In genomic region chr9:93060746-93061259, GRCh38 we compare ENCODE assay signal across 9 cellular contexts. TPM values are rescaled to one million over a fixed set of nuclear protein-coding genes. Genes with fewer than 3 reads are reported as not detected.
A peak's percentile ranks its signal among the peaks of the same experiment; 100 is the strongest.
DNase-seq lines count a peak whose midpoint lies in the region; FAIRE-seq and TF ChIP-seq lines count a peak whose summit lies in the region.
"Had no signal": no experiment of that assay in that cellular context is flagged by ENCODE, and none has a peak within 500 bp of the region (broad histone marks: within the 10 kb centered on the region; RNA-seq: fewer than 3 reads in every experiment).

No MANE protein-coding gene starts in this region.

- H3K36me3 Mint-ChIP-seq in dendritic cell treated with granulocyte-macrophage colony-stimulating factor and Interleukin-4, amounts not matched to agents 40 ng/mL and 50 ng/mL, for 4 days (ENCODE audit: low read depth) = no peaks in the 10 kb centered on the region

- FAIRE-seq in frontal cortex (lab: Jason Lieb, UNC) = no peak

- peaks cover 66% of the 10 kb centered on the region for H3K4me1 Mint-ChIP-seq in dendritic cell treated with granulocyte-macrophage colony-stimulating factor and Interleukin-4, amounts not matched to agents 40 ng/mL and 50 ng/mL, for 4 days (ENCODE audit: low read depth)

- H3K4me3 ChIP-seq in GM06990 (replicated peaks; ENCODE audit: low read depth, low read length) (peak overlapping the region; percentile 41; the same call in 1 of the 2 replicates), spleen (peak overlapping the region in 3 of 8 donors; percentile 61 to 88 (median 70)), tibial artery (no peak overlapping the region)
- H3K4me3 ChIP-seq: esophagus muscularis mucosa had no signal

- in situ Hi-C loops in KBM-7 (cut with MboI; ENCODE audit: low pct_unique_long_range_greater_than_20kb, low sequenced_read_pairs) = no loop called here

- no peaks in the 10 kb centered on the region for H3K27me3 ChIP-seq in GM06990 (replicated peaks; ENCODE audit: control insufficient read depth, insufficient read depth, low read length)
- no peaks in the 10 kb centered on the region for H3K27me3 ChIP-seq in spleen (replicated peaks in 1 of 7)
- no peaks in the 10 kb centered on the region for H3K27me3 ChIP-seq in tibial artery

- peaks cover 1% of the 10 kb centered on the region; the same call in 1 of the 2 replicates for H3K36me3 ChIP-seq in GM06990 (ENCODE audit: control insufficient read depth, insufficient read depth, low read length)
- peaks cover 0 to 20% (median 0%) of the 10 kb centered on the region in 6 donors for H3K36me3 ChIP-seq in spleen
- H3K36me3 ChIP-seq in tibial artery = no peaks in the 10 kb centered on the region
- H3K36me3 ChIP-seq: esophagus muscularis mucosa had no signal

- TF ChIP-seq CTCF in GM06990 (IDR thresholded peaks at IDR 0.05; ENCODE audit: insufficient read depth, low read length, poor library complexity, severe bottlenecking) (no peak), spleen (IDR thresholded peaks at IDR 0.05 in 8 of 11, conservative IDR thresholded peaks at IDR 0.05 in 3 of 11) (no peak), tibial artery (IDR thresholded peaks at IDR 0.05) (no peak)

- peak overlapping the region; percentile 65 for H3K27ac Mint-ChIP-seq in dendritic cell treated with granulocyte-macrophage colony-stimulating factor and Interleukin-4, amounts not matched to agents 40 ng/mL and 50 ng/mL, for 4 days

- intact Hi-C loops in dendritic cell treated with granulocyte-macrophage colony-stimulating factor and Interleukin-4, amounts not matched to agents 40 ng/mL and 50 ng/mL, for 4 days (cut with micrococcal nuclease) = no loop called here
- intact Hi-C loops in spleen (cut with DNase I; ENCODE audit: low total_unique reads) (no loop called here), tibial artery (cut with DNase I; ENCODE audit: low total_unique reads) (no loop called here)

- H3K27me3 Mint-ChIP-seq in dendritic cell treated with granulocyte-macrophage colony-stimulating factor and Interleukin-4, amounts not matched to agents 40 ng/mL and 50 ng/mL, for 4 days = peaks cover 20% of the 10 kb centered on the region

- DNase-seq in GM06990 (ENCODE audit: extremely low read depth, insufficient read length) (no peak), NCI-H226 (peak; percentile 98), spleen (no peak), frontal cortex (ENCODE audit: low spot score in 2 of 2) (no peak), KBM-7 (no peak), tibial artery (no peak)
- DNase-seq: SHP77 had no signal

- H3K4me1 ChIP-seq in spleen = peaks cover 55 to 96% (median 81%) of the 10 kb centered on the region in 6 donors
- peaks cover 8 to 38% (median 32%) of the 10 kb centered on the region in 4 donors for H3K4me1 ChIP-seq in tibial artery

- H3K4me3 Mint-ChIP-seq in dendritic cell treated with granulocyte-macrophage colony-stimulating factor and Interleukin-4, amounts not matched to agents 40 ng/mL and 50 ng/mL, for 4 days = no peak overlapping the region

- H3K27ac ChIP-seq in spleen (peak overlapping the region; percentile 74 to 98 (median 93)), tibial artery (no peak overlapping the region)
- H3K27ac ChIP-seq: esophagus muscularis mucosa had no signal

- no peak for TF ChIP-seq POLR2A in spleen (IDR thresholded peaks at IDR 0.05)

- H3K9me3 Mint-ChIP-seq in dendritic cell treated with granulocyte-macrophage colony-stimulating factor and Interleukin-4, amounts not matched to agents 40 ng/mL and 50 ng/mL, for 4 days = no peaks in the 10 kb centered on the region

- H3K9me3 ChIP-seq in spleen = no peaks in the 10 kb centered on the region
- H3K9me3 ChIP-seq in tibial artery = no peaks in the 10 kb centered on the region
- H3K9me3 ChIP-seq: esophagus muscularis mucosa had no signal

- 48 to 68% (median 66%) methylated on average over 6 to 8 of the region's 8 CpGs for WGBS in spleen, 5 donors

RNA-seq across cellular contexts. Expression of gene SUSD3, which starts 2.3 kb away (rescaled TPM):
- total RNA-seq in spleen = 10 to 100 TPM; 27.6 to 54.8 (median 35.8) TPM
- 10 to 100 TPM; 50.4 to 68.8 (median 57.4) TPM for polyA plus RNA-seq in spleen
- 0.41 TPM for total RNA-seq in frontal cortex

RNA-seq across cellular contexts. Expression of gene CARD19, which starts 35.2 kb away (rescaled TPM):
- 10 to 100 TPM; 32.8 to 78.8 (median 44.6) TPM for total RNA-seq in spleen
- polyA plus RNA-seq in spleen = 10 to 100 TPM; 21.7 to 38.9 (median 23.0) TPM
- total RNA-seq in frontal cortex = 14.3 TPM

Comparison
In these comparisons a context has a peak if more than half of its experiments do, and no peak if none do; other contexts are left out.
1. H3K27ac ChIP-seq: peak in spleen (8 of 8); none in tibial artery (0 of 2).
2. RNA of gene SUSD3, which starts 2.3 kb away (total RNA-seq): 27.6 to 54.8 TPM in spleen; 0.41 TPM in frontal cortex (single experiment); every median in the first group is over 10 times any median in the second.